ENCODE assay signal across 1 cellular context in the genomic region with DNA sequence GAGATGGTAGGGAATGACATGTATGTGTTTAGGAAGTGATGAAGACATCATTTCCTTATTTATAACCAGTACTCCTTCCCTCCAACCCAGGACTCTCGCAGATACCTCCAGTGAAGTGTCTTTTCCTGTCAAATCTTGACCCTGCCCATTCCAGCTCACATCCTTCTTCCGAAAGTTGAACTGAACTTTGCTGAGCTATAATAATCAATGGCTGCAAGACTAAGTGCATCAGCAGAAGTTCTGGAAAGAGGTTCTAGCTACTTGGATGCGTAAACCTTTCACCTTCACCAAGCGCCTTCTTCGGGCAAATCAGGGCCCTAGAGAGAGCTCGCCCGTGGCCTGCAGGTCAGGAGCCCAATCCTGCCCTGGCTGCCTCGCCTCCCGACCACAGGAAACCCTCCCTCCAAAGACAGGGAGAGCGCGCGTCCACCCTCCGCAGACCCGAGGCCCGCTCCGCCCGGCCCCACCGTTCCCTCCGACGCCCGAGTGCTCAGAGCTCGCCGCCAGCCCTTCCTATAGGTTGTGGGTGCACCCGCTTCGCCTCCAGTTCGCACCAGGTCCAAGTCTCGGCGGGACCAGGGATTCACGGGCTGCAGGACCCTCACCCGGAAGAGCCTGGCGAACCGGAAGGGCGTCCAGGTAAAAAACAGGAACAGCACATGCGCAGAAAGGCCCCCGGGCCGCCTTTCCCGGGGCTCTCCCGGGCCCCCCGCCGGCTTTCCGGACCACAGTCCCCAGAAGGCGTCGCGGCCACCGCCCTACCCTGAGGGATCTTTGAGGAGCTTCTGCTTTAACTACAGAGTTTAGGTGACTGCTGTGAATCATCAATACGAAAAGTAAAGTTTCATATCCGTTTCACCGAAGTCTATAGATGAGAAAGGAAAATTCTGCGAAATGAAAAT.
A peak's percentile ranks its signal among the peaks of the same experiment; 100 is the strongest.
TF ChIP-seq lines count a peak whose summit lies in the region.

A gene (minus strand): TSS at position 617 of the 902 bp plus-strand sequence. CDS start 1,457 bp downstream, outside the sequence.

TF ChIP-seq in HepG2, 621 proteins besides CTCF, POLR2A, EP300 and RAD21 (continued from another document and continues in another):
- TF ChIP-seq, protein P1, sequence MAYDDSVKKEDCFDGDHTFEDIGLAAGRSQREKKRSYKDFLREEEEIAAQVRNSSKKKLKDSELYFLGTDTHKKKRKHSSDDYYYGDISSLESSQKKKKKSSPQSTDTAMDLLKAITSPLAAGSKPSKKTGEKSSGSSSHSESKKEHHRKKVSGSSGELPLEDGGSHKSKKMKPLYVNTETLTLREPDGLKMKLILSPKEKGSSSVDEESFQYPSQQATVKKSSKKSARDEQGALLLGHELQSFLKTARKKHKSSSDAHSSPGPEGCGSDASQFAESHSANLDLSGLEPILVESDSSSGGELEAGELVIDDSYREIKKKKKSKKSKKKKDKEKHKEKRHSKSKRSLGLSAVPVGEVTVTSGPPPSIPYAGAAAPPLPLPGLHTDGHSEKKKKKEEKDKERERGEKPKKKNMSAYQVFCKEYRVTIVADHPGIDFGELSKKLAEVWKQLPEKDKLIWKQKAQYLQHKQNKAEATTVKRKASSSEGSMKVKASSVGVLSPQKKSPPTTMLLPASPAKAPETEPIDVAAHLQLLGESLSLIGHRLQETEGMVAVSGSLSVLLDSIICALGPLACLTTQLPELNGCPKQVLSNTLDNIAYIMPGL (CRISPR knock-in tag; IDR thresholded peaks at IDR 0.05; ENCODE audit: borderline replicate concordance in 1 of 2, low read depth in 1 of 2): peak; percentile 31 to 37; a peak in 2 of 4 replicates
- TF ChIP-seq, protein P2, sequence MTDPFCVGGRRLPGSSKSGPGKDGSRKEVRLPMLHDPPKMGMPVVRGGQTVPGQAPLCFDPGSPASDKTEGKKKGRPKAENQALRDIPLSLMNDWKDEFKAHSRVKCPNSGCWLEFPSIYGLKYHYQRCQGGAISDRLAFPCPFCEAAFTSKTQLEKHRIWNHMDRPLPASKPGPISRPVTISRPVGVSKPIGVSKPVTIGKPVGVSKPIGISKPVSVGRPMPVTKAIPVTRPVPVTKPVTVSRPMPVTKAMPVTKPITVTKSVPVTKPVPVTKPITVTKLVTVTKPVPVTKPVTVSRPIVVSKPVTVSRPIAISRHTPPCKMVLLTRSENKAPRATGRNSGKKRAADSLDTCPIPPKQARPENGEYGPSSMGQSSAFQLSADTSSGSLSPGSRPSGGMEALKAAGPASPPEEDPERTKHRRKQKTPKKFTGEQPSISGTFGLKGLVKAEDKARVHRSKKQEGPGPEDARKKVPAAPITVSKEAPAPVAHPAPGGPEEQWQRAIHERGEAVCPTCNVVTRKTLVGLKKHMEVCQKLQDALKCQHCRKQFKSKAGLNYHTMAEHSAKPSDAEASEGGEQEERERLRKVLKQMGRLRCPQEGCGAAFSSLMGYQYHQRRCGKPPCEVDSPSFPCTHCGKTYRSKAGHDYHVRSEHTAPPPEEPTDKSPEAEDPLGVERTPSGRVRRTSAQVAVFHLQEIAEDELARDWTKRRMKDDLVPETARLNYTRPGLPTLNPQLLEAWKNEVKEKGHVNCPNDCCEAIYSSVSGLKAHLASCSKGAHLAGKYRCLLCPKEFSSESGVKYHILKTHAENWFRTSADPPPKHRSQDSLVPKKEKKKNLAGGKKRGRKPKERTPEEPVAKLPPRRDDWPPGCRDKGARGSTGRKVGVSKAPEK (CRISPR knock-in tag; IDR thresholded peaks at IDR 0.05; ENCODE audit: borderline replicate concordance): no peak
- TF ChIP-seq ZNF589 (CRISPR knock-in tag; conservative IDR thresholded peaks at IDR 0.05) (no peak), HHEX (CRISPR knock-in tag; IDR thresholded peaks at IDR 0.05) (no peak), KLF6 (CRISPR knock-in tag; IDR thresholded peaks at IDR 0.05) (no peak), GLI4 (CRISPR knock-in tag; IDR thresholded peaks at IDR 0.05; ENCODE audit: borderline replicate concordance) (0 out of 2 replicates have a peak, but pooled peaks have one; percentile 55), KDM5B (CRISPR knock-in tag; IDR thresholded peaks at IDR 0.05; ENCODE audit: borderline replicate concordance) (peak; percentile 42; the same call in 1 of the 2 replicates), ZNF788 (CRISPR knock-in tag; IDR thresholded peaks at IDR 0.05; ENCODE audit: borderline replicate concordance) (0 out of 2 replicates have a peak, but pooled peaks have one; percentile 33), KDM5A (IDR thresholded peaks at IDR 0.05; ENCODE audit: borderline replicate concordance, low read length) (no peak), ONECUT2 (CRISPR knock-in tag; IDR thresholded peaks at IDR 0.05) (no peak), SALL2 (CRISPR knock-in tag; IDR thresholded peaks at IDR 0.05) (0 out of 2 replicates have a peak, but pooled peaks have one; percentile 62), XRCC5 (optimal IDR thresholded peaks at IDR 0.05; ENCODE audit: low read length) (peak; percentile 77), ZNF235 (CRISPR knock-in tag; IDR thresholded peaks at IDR 0.05; ENCODE audit: borderline replicate concordance) (peak; percentile 63; the same call in 1 of the 2 replicates), HNRNPL (IDR thresholded peaks at IDR 0.05; ENCODE audit: low read depth, low read length) (0 out of 2 replicates have a peak, but pooled peaks have one; percentile 20), ELF1 (CRISPR knock-in tag; IDR thresholded peaks at IDR 0.05) (peak; percentile 94), RAD51 (IDR thresholded peaks at IDR 0.05; ENCODE audit: borderline replicate concordance) (no peak), MIER3 (CRISPR knock-in tag; IDR thresholded peaks at IDR 0.05; ENCODE audit: borderline replicate concordance) (no peak), RBFOX2 (IDR thresholded peaks at IDR 0.05; ENCODE audit: low read depth, low read length) (peak; percentile 87), MIER2 (CRISPR knock-in tag; IDR thresholded peaks at IDR 0.05) (no peak), ZNF143 (CRISPR knock-in tag; IDR thresholded peaks at IDR 0.05) (peak; percentile 81), SMYD3 (CRISPR knock-in tag; IDR thresholded peaks at IDR 0.05) (no peak), ELF3 (CRISPR knock-in tag; IDR thresholded peaks at IDR 0.05) (0 out of 2 replicates have a peak, but pooled peaks have one; percentile 46), SMARCC2 (IDR thresholded peaks at IDR 0.05) (no peak), GPN1 (CRISPR knock-in tag; IDR thresholded peaks at IDR 0.05; ENCODE audit: borderline replicate concordance) (no peak)
- TF ChIP-seq, protein P3, sequence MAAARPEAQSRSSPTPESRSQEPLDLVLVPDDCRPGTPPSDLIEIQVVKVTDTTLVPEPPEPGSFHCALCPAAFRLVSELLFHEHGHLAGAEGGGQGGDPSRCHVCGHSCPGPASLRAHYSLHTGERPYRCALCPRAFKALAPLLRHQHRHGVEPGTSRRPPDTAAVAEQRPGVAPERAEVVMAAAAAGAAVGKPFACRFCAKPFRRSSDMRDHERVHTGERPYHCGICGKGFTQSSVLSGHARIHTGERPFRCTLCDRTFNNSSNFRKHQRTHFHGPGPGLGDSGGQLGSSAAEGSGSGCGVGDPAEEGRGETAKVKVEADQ (CRISPR knock-in tag; IDR thresholded peaks at IDR 0.05; ENCODE audit: borderline replicate concordance): 0 out of 2 replicates have a peak, but pooled peaks have one; percentile 34
- TF ChIP-seq, protein P4, sequence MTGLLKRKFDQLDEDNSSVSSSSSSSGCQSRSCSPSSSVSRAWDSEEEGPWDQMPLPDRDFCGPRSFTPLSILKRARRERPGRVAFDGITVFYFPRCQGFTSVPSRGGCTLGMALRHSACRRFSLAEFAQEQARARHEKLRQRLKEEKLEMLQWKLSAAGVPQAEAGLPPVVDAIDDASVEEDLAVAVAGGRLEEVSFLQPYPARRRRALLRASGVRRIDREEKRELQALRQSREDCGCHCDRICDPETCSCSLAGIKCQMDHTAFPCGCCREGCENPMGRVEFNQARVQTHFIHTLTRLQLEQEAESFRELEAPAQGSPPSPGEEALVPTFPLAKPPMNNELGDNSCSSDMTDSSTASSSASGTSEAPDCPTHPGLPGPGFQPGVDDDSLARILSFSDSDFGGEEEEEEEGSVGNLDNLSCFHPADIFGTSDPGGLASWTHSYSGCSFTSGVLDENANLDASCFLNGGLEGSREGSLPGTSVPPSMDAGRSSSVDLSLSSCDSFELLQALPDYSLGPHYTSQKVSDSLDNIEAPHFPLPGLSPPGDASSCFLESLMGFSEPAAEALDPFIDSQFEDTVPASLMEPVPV (CRISPR knock-in tag; IDR thresholded peaks at IDR 0.05): no peak
- TF ChIP-seq, protein P5, sequence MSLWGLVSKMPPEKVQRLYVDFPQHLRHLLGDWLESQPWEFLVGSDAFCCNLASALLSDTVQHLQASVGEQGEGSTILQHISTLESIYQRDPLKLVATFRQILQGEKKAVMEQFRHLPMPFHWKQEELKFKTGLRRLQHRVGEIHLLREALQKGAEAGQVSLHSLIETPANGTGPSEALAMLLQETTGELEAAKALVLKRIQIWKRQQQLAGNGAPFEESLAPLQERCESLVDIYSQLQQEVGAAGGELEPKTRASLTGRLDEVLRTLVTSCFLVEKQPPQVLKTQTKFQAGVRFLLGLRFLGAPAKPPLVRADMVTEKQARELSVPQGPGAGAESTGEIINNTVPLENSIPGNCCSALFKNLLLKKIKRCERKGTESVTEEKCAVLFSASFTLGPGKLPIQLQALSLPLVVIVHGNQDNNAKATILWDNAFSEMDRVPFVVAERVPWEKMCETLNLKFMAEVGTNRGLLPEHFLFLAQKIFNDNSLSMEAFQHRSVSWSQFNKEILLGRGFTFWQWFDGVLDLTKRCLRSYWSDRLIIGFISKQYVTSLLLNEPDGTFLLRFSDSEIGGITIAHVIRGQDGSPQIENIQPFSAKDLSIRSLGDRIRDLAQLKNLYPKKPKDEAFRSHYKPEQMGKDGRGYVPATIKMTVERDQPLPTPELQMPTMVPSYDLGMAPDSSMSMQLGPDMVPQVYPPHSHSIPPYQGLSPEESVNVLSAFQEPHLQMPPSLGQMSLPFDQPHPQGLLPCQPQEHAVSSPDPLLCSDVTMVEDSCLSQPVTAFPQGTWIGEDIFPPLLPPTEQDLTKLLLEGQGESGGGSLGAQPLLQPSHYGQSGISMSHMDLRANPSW (CRISPR knock-in tag; IDR thresholded peaks at IDR 0.05; ENCODE audit: borderline replicate concordance): no peak
- TF ChIP-seq, protein P6, sequence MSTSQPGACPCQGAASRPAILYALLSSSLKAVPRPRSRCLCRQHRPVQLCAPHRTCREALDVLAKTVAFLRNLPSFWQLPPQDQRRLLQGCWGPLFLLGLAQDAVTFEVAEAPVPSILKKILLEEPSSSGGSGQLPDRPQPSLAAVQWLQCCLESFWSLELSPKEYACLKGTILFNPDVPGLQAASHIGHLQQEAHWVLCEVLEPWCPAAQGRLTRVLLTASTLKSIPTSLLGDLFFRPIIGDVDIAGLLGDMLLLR (CRISPR knock-in tag; IDR thresholded peaks at IDR 0.05): peak; percentile 58; the same call in 1 of the 2 replicates
- TF ChIP-seq, protein P7, sequence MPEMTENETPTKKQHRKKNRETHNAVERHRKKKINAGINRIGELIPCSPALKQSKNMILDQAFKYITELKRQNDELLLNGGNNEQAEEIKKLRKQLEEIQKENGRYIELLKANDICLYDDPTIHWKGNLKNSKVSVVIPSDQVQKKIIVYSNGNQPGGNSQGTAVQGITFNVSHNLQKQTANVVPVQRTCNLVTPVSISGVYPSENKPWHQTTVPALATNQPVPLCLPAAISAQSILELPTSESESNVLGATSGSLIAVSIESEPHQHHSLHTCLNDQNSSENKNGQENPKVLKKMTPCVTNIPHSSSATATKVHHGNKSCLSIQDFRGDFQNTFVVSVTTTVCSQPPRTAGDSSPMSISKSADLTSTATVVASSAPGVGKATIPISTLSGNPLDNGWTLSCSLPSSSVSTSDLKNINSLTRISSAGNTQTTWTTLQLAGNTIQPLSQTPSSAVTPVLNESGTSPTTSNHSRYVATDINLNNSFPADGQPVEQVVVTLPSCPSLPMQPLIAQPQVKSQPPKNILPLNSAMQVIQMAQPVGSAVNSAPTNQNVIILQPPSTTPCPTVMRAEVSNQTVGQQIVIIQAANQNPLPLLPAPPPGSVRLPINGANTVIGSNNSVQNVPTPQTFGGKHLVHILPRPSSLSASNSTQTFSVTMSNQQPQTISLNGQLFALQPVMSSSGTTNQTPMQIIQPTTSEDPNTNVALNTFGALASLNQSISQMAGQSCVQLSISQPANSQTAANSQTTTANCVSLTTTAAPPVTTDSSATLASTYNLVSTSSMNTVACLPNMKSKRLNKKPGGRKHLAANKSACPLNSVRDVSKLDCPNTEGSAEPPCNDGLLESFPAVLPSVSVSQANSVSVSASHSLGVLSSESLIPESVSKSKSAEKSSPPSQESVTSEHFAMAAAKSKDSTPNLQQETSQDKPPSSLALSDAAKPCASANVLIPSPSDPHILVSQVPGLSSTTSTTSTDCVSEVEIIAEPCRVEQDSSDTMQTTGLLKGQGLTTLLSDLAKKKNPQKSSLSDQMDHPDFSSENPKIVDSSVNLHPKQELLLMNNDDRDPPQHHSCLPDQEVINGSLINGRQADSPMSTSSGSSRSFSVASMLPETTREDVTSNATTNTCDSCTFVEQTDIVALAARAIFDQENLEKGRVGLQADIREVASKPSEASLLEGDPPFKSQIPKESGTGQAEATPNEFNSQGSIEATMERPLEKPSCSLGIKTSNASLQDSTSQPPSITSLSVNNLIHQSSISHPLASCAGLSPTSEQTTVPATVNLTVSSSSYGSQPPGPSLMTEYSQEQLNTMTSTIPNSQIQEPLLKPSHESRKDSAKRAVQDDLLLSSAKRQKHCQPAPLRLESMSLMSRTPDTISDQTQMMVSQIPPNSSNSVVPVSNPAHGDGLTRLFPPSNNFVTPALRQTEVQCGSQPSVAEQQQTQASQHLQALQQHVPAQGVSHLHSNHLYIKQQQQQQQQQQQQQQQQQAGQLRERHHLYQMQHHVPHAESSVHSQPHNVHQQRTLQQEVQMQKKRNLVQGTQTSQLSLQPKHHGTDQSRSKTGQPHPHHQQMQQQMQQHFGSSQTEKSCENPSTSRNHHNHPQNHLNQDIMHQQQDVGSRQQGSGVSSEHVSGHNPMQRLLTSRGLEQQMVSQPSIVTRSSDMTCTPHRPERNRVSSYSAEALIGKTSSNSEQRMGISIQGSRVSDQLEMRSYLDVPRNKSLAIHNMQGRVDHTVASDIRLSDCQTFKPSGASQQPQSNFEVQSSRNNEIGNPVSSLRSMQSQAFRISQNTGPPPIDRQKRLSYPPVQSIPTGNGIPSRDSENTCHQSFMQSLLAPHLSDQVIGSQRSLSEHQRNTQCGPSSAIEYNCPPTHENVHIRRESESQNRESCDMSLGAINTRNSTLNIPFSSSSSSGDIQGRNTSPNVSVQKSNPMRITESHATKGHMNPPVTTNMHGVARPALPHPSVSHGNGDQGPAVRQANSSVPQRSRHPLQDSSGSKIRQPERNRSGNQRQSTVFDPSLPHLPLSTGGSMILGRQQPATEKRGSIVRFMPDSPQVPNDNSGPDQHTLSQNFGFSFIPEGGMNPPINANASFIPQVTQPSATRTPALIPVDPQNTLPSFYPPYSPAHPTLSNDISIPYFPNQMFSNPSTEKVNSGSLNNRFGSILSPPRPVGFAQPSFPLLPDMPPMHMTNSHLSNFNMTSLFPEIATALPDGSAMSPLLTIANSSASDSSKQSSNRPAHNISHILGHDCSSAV (CRISPR knock-in tag; IDR thresholded peaks at IDR 0.05; ENCODE audit: borderline replicate concordance): no peak
- TF ChIP-seq, protein P8, sequence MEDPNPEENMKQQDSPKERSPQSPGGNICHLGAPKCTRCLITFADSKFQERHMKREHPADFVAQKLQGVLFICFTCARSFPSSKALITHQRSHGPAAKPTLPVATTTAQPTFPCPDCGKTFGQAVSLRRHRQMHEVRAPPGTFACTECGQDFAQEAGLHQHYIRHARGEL (CRISPR knock-in tag; IDR thresholded peaks at IDR 0.05): no peak
